In genomic region chr3:25448750-25449684, GRCh38 we compare ENCODE assay signal across 9 cellular contexts. TPM values are rescaled to one million over a fixed set of nuclear protein-coding genes. Genes with fewer than 3 reads are reported as not detected.
DNase-seq lines count a peak whose midpoint lies in the region; ATAC-seq and TF ChIP-seq lines count a peak whose summit lies in the region.
"Had no signal": no experiment of that assay in that cellular context is flagged by ENCODE, and none has a peak within 500 bp of the region (broad histone marks: within the 10 kb centered on the region; RNA-seq: fewer than 3 reads in every experiment).

No MANE protein-coding gene starts in this region.

- H3K36me3 Mint-ChIP-seq in activated T-cell treated with anti-CD3 and anti-CD28 coated beads, Interleukin-2, amount 50 U/mL, for 4 hours (ENCODE audit: insufficient read depth) = no peaks in the 10 kb centered on the region

- H3K9ac ChIP-seq in NT2/D1 (ENCODE audit: insufficient read length, low read depth) (no peak overlapping the region), parathyroid adenoma (no peak overlapping the region)

- no peaks in the 10 kb centered on the region for H3K27me3 Mint-ChIP-seq in activated T-cell treated with anti-CD3 and anti-CD28 coated beads, Interleukin-2, amount 50 U/mL, for 4 hours (ENCODE audit: low read depth)

- H3K27me3 ChIP-seq in NT2/D1 (ENCODE audit: insufficient read depth, insufficient read length) = no peaks in the 10 kb centered on the region
- H3K27me3 ChIP-seq in parathyroid adenoma (ENCODE audit: control insufficient read depth, insufficient read depth, low read length) = no peaks in the 10 kb centered on the region

- H3K9me3 Mint-ChIP-seq in activated T-cell treated with anti-CD3 and anti-CD28 coated beads, Interleukin-2, amount 50 U/mL, for 4 hours = no peaks in the 10 kb centered on the region
- H3K9me3 Mint-ChIP-seq: stimulated activated naive CD8-positive, alpha-beta T cell treated with anti-CD3 and anti-CD28 coated beads, Interleukin-15, Interleukin-2, amounts not matched to agents 100 ng/mL and 50 ng/mL, for 24 hours had no signal

- no peaks in the 10 kb centered on the region for H3K79me2 ChIP-seq in parathyroid adenoma

- H3K4me1 Mint-ChIP-seq in activated T-cell treated with anti-CD3 and anti-CD28 coated beads, Interleukin-2, amount 50 U/mL, for 4 hours (ENCODE audit: low read depth) = no peaks in the 10 kb centered on the region

- in situ Hi-C loops in Caki2 (cut with HindIII; ENCODE audit: low pct_unique_long_range_greater_than_20kb, low sequenced_read_pairs) = no loop called here

- ATAC-seq in activated T-cell treated with anti-CD3 and anti-CD28 coated beads, Interleukin-2, amount 50 U/mL, for 4 hours = no peak
- ATAC-seq in HG02678 (IDR thresholded peaks at IDR 0.05; ENCODE audit: unreplicated experiment) = no peak

- H3K4me3 ChIP-seq in NT2/D1 (ENCODE audit: insufficient read length, low read depth) (no peak overlapping the region), foreskin fibroblast (ENCODE audit: low read depth in 1 of 2, low read length in 2 of 2) (no peak overlapping the region), parathyroid adenoma (ENCODE audit: low read depth, low read length) (no peak overlapping the region)

- TF ChIP-seq CTCF in foreskin fibroblast (IDR thresholded peaks at IDR 0.05; ENCODE audit: low read depth, low read length) (no peak), parathyroid adenoma (IDR thresholded peaks at IDR 0.05) (no peak)

- H3K36me3 ChIP-seq in NT2/D1 (ENCODE audit: insufficient read depth, insufficient read length, low read length) (no peaks in the 10 kb centered on the region), parathyroid adenoma (ENCODE audit: control insufficient read depth, insufficient read depth, low read length) (no peaks in the 10 kb centered on the region)

- H3K4me2 ChIP-seq in parathyroid adenoma (ENCODE audit: low read length) = no peak overlapping the region

- H3K4me1 ChIP-seq in NT2/D1 (ENCODE audit: insufficient read depth, insufficient read length) (peaks cover 2% of the 10 kb centered on the region), parathyroid adenoma (peaks cover 4% of the 10 kb centered on the region)

- H3K27ac ChIP-seq in parathyroid adenoma = no peak overlapping the region

- no peaks in the 10 kb centered on the region for H3K9me3 ChIP-seq in NT2/D1 (ENCODE audit: insufficient read depth, low read length)
- no peaks in the 10 kb centered on the region for H3K9me3 ChIP-seq in parathyroid adenoma (ENCODE audit: control insufficient read depth, low read length)

- H3K4me3 Mint-ChIP-seq in activated T-cell treated with anti-CD3 and anti-CD28 coated beads, Interleukin-2, amount 50 U/mL, for 4 hours = no peak overlapping the region
- H3K4me3 Mint-ChIP-seq: stimulated activated naive CD8-positive, alpha-beta T cell treated with anti-CD3 and anti-CD28 coated beads, Interleukin-15, Interleukin-2, amounts not matched to agents 100 ng/mL and 50 ng/mL, for 24 hours had no signal

- peak overlapping the region; percentile 53 for H2AFZ ChIP-seq in parathyroid adenoma

- DNase-seq in Caki2 (ENCODE audit: low read depth) (peak; percentile 58), NT2/D1 (ENCODE audit: low read depth, low spot score) (peak; percentile 57), foreskin fibroblast (peak; percentile 43 to 76), CD1c-positive myeloid dendritic cell (ENCODE audit: extremely low spot score) (no peak)
- DNase-seq in stimulated activated CD4-positive, alpha-beta T cell treated with anti-CD3 and anti-CD28 coated beads, Interleukin-2, amount 100 ng/mL, for 48 hours = no peak
- DNase-seq in activated T-cell treated with anti-CD3 and anti-CD28 coated beads, Interleukin-2, amount 50 U/mL, for 4 hours = no peak

RNA-seq across cellular contexts. Expression of gene RARB, which starts 21.0 kb away (rescaled TPM):
- 25.6 and 29.9 TPM in 2 replicates for total RNA-seq in Caki2 (2014; rRNA removed; shearing (Covaris generic); ENCODE audit: low replicate concordance)
- under 1 TPM in 1 of 3 donors, not detected in 2; 0.18 TPM for total RNA-seq in activated T-cell treated with anti-CD3 and anti-CD28 coated beads, Interleukin-2, amount 50 U/mL, for 4 hours

Comparison
In these comparisons a context has a peak if more than half of its experiments do, and no peak if none do; other contexts are left out.
1. DNase-seq: peak in Caki2 (single experiment), NT2/D1 (single experiment) and foreskin fibroblast (2 of 2); none in stimulated activated CD4-positive, alpha-beta T cell treated with anti-CD3 and anti-CD28 coated beads, Interleukin-2, amount 100 ng/mL, for 48 hours (0 of 2), CD1c-positive myeloid dendritic cell (single experiment) and activated T-cell treated with anti-CD3 and anti-CD28 coated beads, Interleukin-2, amount 50 U/mL, for 4 hours (single experiment).
2. RNA of gene RARB, which starts 21.0 kb away (total RNA-seq): 25.6 to 29.9 TPM in Caki2; 0.18 TPM in activated T-cell treated with anti-CD3 and anti-CD28 coated beads, Interleukin-2, amount 50 U/mL, for 4 hours; every median in the first group is over 10 times any median in the second.